Comparison of ENCODE assay signal across 9 cellular contexts in the genomic region with DNA sequence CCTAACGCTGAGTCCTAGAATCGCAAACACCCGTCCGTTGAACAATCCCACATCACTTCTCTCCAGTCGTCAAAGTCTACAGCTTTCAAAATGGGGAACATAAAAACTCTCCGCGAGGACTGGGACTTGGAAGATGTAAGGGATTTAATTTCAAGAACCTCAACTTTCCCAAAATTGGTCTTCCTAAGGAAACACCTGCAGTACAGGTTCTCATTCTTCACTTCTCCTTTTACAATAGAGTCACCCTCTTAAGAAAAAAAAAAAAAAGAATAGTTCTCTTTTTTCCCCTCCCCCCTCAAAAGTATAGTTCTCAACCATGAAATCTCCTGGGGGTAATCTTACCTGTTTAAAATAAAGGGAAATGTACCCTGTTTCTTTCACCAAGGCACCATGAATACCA. TPM values are rescaled to one million over a fixed set of nuclear protein-coding genes. Genes with fewer than 3 reads are reported as not detected.
DNase-seq lines count a peak whose midpoint lies in the region; ATAC-seq, FAIRE-seq and TF ChIP-seq lines count a peak whose summit lies in the region.
"Had no signal": no experiment of that assay in that cellular context is flagged by ENCODE, and none has a peak within 500 bp of the region (broad histone marks: within the 10 kb centered on the region; RNA-seq: fewer than 3 reads in every experiment).

No MANE protein-coding gene starts in this region.

- H3K79me2 ChIP-seq in OCI-LY3 (ENCODE audit: low read length) (peaks cover 36% of the 10 kb centered on the region), fibroblast of lung (ENCODE audit: control insufficient read depth, insufficient read depth, low read length) (peaks cover 34% of the 10 kb centered on the region)

- no peak for TF ChIP-seq CTCF in OCI-LY3 (IDR thresholded peaks at IDR 0.05; ENCODE audit: low read depth, low read length)
- no peak for TF ChIP-seq CTCF in fibroblast of lung (conservative IDR thresholded peaks at IDR 0.05 in 1 of 2, IDR thresholded peaks at IDR 0.05 in 1 of 2; ENCODE audit: low read depth in 1 of 2, low read length in 2 of 2)
- no peak for TF ChIP-seq CTCF in lower leg skin (IDR thresholded peaks at IDR 0.05)

- H3K36me3 ChIP-seq in OCI-LY3 (replicated peaks; ENCODE audit: low read depth, low read length), result peaks cover 23% of the 10 kb centered on the region
- peaks cover 3% of the 10 kb centered on the region for H3K36me3 ChIP-seq in fibroblast of lung (ENCODE audit: control insufficient read depth, insufficient read depth, low read length)
- peaks cover 3 to 9% of the 10 kb centered on the region in 2 donors for H3K36me3 ChIP-seq in small intestine (ENCODE audit: control insufficient read depth in 2 of 2, insufficient read depth in 2 of 2, low read length in 2 of 2)

- ATAC-seq in HG02840 (IDR thresholded peaks at IDR 0.05; ENCODE audit: low FRiP score, unreplicated experiment) (no peak), HG02678 (IDR thresholded peaks at IDR 0.05; ENCODE audit: unreplicated experiment) (no peak)

- H3K27ac ChIP-seq in OCI-LY3 (ENCODE audit: low read length) (peak overlapping the region; percentile 92), fibroblast of lung (ENCODE audit: insufficient read depth, low read length) (no peak overlapping the region), small intestine (ENCODE audit: low read depth in 1 of 2, low read length in 1 of 2) (peak overlapping the region; percentile 85 to 86)

- intact Hi-C loops in lower leg skin (cut with DNase I; ENCODE audit: low total_unique reads), result no loop called here

- TF ChIP-seq POLR2A in lower leg skin (IDR thresholded peaks at IDR 0.05), result no peak

- H4K20me1 ChIP-seq in OCI-LY3 (ENCODE audit: insufficient read depth, low read length) (no peaks in the 10 kb centered on the region), fibroblast of lung (ENCODE audit: control insufficient read depth, extremely low read depth, insufficient read depth, low read length) (no peaks in the 10 kb centered on the region)

- H3K9me3 ChIP-seq in OCI-LY3 (ENCODE audit: insufficient read depth, low read length) (no peaks in the 10 kb centered on the region), fibroblast of lung (ENCODE audit: control insufficient read depth, insufficient read depth, low read depth, low read length) (no peaks in the 10 kb centered on the region), small intestine (ENCODE audit: control insufficient read depth, low read depth) (no peaks in the 10 kb centered on the region)

- H3K27me3 ChIP-seq in OCI-LY3 (ENCODE audit: low read depth, low read length) (no peaks in the 10 kb centered on the region), fibroblast of lung (ENCODE audit: control insufficient read depth, insufficient read depth, low read length) (no peaks in the 10 kb centered on the region), small intestine (ENCODE audit: control insufficient read depth in 2 of 2, insufficient read depth in 2 of 2, low read length in 2 of 2) (no peaks in the 10 kb centered on the region)

- WGBS in small intestine, 3 donors, result 15 to 27% (median 24%) methylated on average over 7 of the region's 7 CpGs
- WGBS in lower leg skin, 2 donors, result 18 to 33% methylated on average over 7 of the region's 7 CpGs

- H2AFZ ChIP-seq in OCI-LY3 (ENCODE audit: low read depth, low read length), result no peak overlapping the region
- H2AFZ ChIP-seq in fibroblast of lung (ENCODE audit: low read length), result peak overlapping the region; percentile 95

- FAIRE-seq in small intestine (lab: Jason Lieb, UNC), result no peak

- H3K9ac ChIP-seq in OCI-LY3 (ENCODE audit: low read length) (peak overlapping the region; percentile 93), fibroblast of lung (ENCODE audit: insufficient read depth, low read length) (no peak overlapping the region)

- DNase-seq in NCI-H1092 treated with DMSO at 0.1 percent for 48 hours (lab: John Stamatoyannopoulos, UW) (peak; percentile 38), NCI-H1092 (lab: John Stamatoyannopoulos, UW) (no peak), fibroblast of lung (ENCODE audit: low read depth in 2 of 2) (no peak), small intestine (no peak), lower leg skin (ENCODE audit: low spot score in 2 of 2) (no peak)
- DNase-seq: ACHN had no signal

- H3K4me3 ChIP-seq in OCI-LY3 (ENCODE audit: low read length), result peak overlapping the region; percentile 91
- H3K4me3 ChIP-seq in fibroblast of lung (replicated peaks in 1 of 4; ENCODE audit: control extremely low read depth in 1 of 4, insufficient read depth in 1 of 4, low read depth in 3 of 4, low read length in 4 of 4), result peak overlapping the region in 3 of 4 experiments; percentile 83 to 95 (median 90)
- H3K4me3 ChIP-seq in small intestine (ENCODE audit: low read depth in 1 of 2, low read length in 2 of 2), result peak overlapping the region in 1 of 2 donors; percentile 51
- H3K4me3 ChIP-seq in lower leg skin (ENCODE audit: low read depth, poor library complexity, severe bottlenecking), result no peak overlapping the region

- H3K4me1 ChIP-seq in OCI-LY3 (ENCODE audit: low read length) (peaks cover 10% of the 10 kb centered on the region), fibroblast of lung (ENCODE audit: control insufficient read depth, extremely low read depth, insufficient read depth, low read length) (peaks cover 28% of the 10 kb centered on the region), small intestine (ENCODE audit: control insufficient read depth in 2 of 2, insufficient read depth in 1 of 2, low read depth in 1 of 2, low read length in 1 of 2) (peaks cover 3 to 6% of the 10 kb centered on the region in 2 donors)

- H3K4me2 ChIP-seq in OCI-LY3 (ENCODE audit: low read length), result peak overlapping the region; percentile 95
- peak overlapping the region; percentile 96 for H3K4me2 ChIP-seq in fibroblast of lung (ENCODE audit: extremely low read depth, insufficient read depth, low read length)

RNA-seq across cellular contexts. Expression of a gene that starts 1.4 kb away (rescaled TPM):
- 32.4 and 66.4 TPM in 2 replicates for total RNA-seq in fibroblast of lung
- polyA plus RNA-seq in fibroblast of lung, result 32.4 and 58.4 TPM in 2 replicates
- 39.0 and 69.8 TPM in 2 replicates for polyA plus RNA-seq in fibroblast of lung (2012)
- 90.0 and 108 TPM in 2 replicates for polyA minus RNA-seq in fibroblast of lung (ENCODE audit: low replicate concordance)
- polyA plus RNA-seq in small intestine, result 10 to 100 TPM; 19.5 to 34.7 (median 24.2) TPM
- total RNA-seq in lower leg skin, result 10 to 100 TPM; 41.2 to 45.4 (median 43.3) TPM

RNA-seq across cellular contexts. Expression of a gene that starts 6.6 kb away (rescaled TPM):
- 23.6 and 31.2 TPM in 2 replicates for total RNA-seq in fibroblast of lung
- polyA plus RNA-seq in fibroblast of lung, result 8.0 and 8.9 TPM in 2 replicates
- 12.0 and 14.8 TPM in 2 replicates for polyA plus RNA-seq in fibroblast of lung (2012)
- polyA minus RNA-seq in fibroblast of lung (ENCODE audit: low replicate concordance), result 23.1 and 32.8 TPM in 2 replicates
- polyA plus RNA-seq in small intestine, result 10 to 100 TPM; 10.7 to 14.1 (median 13.5) TPM
- total RNA-seq in lower leg skin, result 10 to 100 TPM; 25.0 to 53.7 (median 35.8) TPM

RNA-seq across cellular contexts. Expression of a gene that starts 10.3 kb away (rescaled TPM):
- total RNA-seq in fibroblast of lung (38.8 and 56.0 TPM in 2 replicates), lower leg skin (100 to 1,000 TPM in 1 of 4 donors, 10 to 100 TPM in 3; 80.3 to 122 (median 92.0) TPM)
- polyA plus RNA-seq in fibroblast of lung (50.3 and 55.4 TPM in 2 replicates), small intestine (10 to 100 TPM; 33.8 to 64.1 (median 47.2) TPM)
- 62.8 and 67.0 TPM in 2 replicates for polyA plus RNA-seq in fibroblast of lung (2012)
- 94.8 and 117 TPM in 2 replicates for polyA minus RNA-seq in fibroblast of lung (ENCODE audit: low replicate concordance)

RNA-seq across cellular contexts. Expression of a gene that starts 25.4 kb away (rescaled TPM):
- total RNA-seq in fibroblast of lung (22.1 and 22.8 TPM in 2 replicates), lower leg skin (10 to 100 TPM; 79.7 to 95.3 (median 84.4) TPM)
- polyA plus RNA-seq in fibroblast of lung (17.4 and 20.5 TPM in 2 replicates), small intestine (10 to 100 TPM; 13.2 to 32.9 (median 17.6) TPM)
- 20.2 and 26.1 TPM in 2 replicates for polyA plus RNA-seq in fibroblast of lung (2012)
- polyA minus RNA-seq in fibroblast of lung (ENCODE audit: low replicate concordance), result 54.9 and 57.4 TPM in 2 replicates

RNA-seq across cellular contexts. Expression of a gene that starts 34.7 kb away (rescaled TPM):
- total RNA-seq in fibroblast of lung (39.8 and 43.1 TPM in 2 replicates), lower leg skin (10 to 100 TPM; 22.6 to 36.3 (median 35.3) TPM)
- polyA plus RNA-seq in fibroblast of lung (46.7 and 50.5 TPM in 2 replicates), small intestine (100 to 1,000 TPM; 129 to 183 (median 164) TPM)
- 88.3 and 89.0 TPM in 2 replicates for polyA plus RNA-seq in fibroblast of lung (2012)
- polyA minus RNA-seq in fibroblast of lung (ENCODE audit: low replicate concordance), result 0.71 and 5.1 TPM in 2 replicates
